8 cellular contexts compared by ENCODE assay signal in genomic region chr6:27213091-27213517, GRCh38. TPM values are rescaled to one million over a fixed set of nuclear protein-coding genes. Genes with fewer than 3 reads are reported as not detected.
DNase-seq lines count a peak whose midpoint lies in the region; ATAC-seq and TF ChIP-seq lines count a peak whose summit lies in the region.
"Not testable (repeated sequence)": the region's sequence is repeated elsewhere in the genome, so short reads cannot be mapped to it uniquely, and the experiment has no call there.
"Had no signal": no experiment of that assay in that cellular context is flagged by ENCODE, and none has a peak within 500 bp of the region (broad histone marks: within the 10 kb centered on the region; RNA-seq: fewer than 3 reads in every experiment).

No MANE protein-coding gene starts in this region.

- H3K4me1 ChIP-seq in H9 (ENCODE audit: insufficient read depth, low read length); HUES64 (ENCODE audit: insufficient read depth, low read length); neural progenitor cell: not testable (repeated sequence)

- H3T11ph ChIP-seq in H9 (ENCODE audit: low read length): not testable (repeated sequence)

- H3K9ac ChIP-seq in H9 (ENCODE audit: extremely low read depth, insufficient read length, low read length); HUES64 (ENCODE audit: low read depth, low read length); neural progenitor cell: not testable (repeated sequence)

- DNase-seq in DMS 273 (lab: John Stamatoyannopoulos, UW; ENCODE audit: unreplicated experiment) (peak; percentile 75), SK-MEL-5 (ENCODE audit: low read depth, low spot score) (peak; percentile 79), erythroblast (lab: John Stamatoyannopoulos, UW) (peak; percentile 5 to 8)
- not testable (repeated sequence) for DNase-seq in H9; activated naive CD8-positive, alpha-beta T cell treated with anti-CD3 and anti-CD28 coated beads, Interleukin-2, amount 50 U/mL, for 24 hours; neural progenitor cell (ENCODE audit: low spot score)

- H2AFZ ChIP-seq in H9 (ENCODE audit: low read length); neural progenitor cell (replicated peaks): not testable (repeated sequence)

- H3K4ac ChIP-seq in H9 (ENCODE audit: low read depth, low read length): not testable (repeated sequence)

- H3K36me3 ChIP-seq in HUES64 (ENCODE audit: insufficient read depth, low read length); neural progenitor cell: not testable (repeated sequence)

- H3K23ac ChIP-seq in H9 (ENCODE audit: insufficient read length, low read depth, low read length): not testable (repeated sequence)

- not testable (repeated sequence) for H3K27ac Mint-ChIP-seq in H9; activated naive CD8-positive, alpha-beta T cell treated with anti-CD3 and anti-CD28 coated beads, Interleukin-2, amount 50 U/mL, for 24 hours; neural progenitor cell

- H2AK5ac ChIP-seq in H9 (ENCODE audit: insufficient read length, low read length): not testable (repeated sequence)

- not testable (repeated sequence) for H3K56ac ChIP-seq in H9 (ENCODE audit: insufficient read length, low read depth, low read length)

- H3K4me3 ChIP-seq in HUES64 (ENCODE audit: low read length): peak overlapping the region; percentile 59; the same call in 1 of the 2 replicates
- H3K4me3 ChIP-seq in neural progenitor cell: not testable (repeated sequence)

- TF ChIP-seq POLR2A in erythroblast (IDR thresholded peaks at IDR 0.05; ENCODE audit: low read length): not testable (repeated sequence)

- not testable (repeated sequence) for H2BK120ac ChIP-seq in H9 (ENCODE audit: low read depth, low read length, poor library complexity, severe bottlenecking)

- no CpG with 5 or more reads among the region's 15 CpGs for WGBS in H9 (ENCODE audit: extremely low coverage, insufficient read length, low lambda C conversion rate)
- 92% methylated on average over 14 of the region's 15 CpGs for WGBS in HUES64

- not testable (repeated sequence) for H3K18ac ChIP-seq in H9 (ENCODE audit: insufficient read length, low read depth, low read length)

- H3K23me2 ChIP-seq in H9 (ENCODE audit: insufficient read length, low read depth, low read length, poor library complexity, severe bottlenecking): not testable (repeated sequence)

- H3K79me2 ChIP-seq in H9 (ENCODE audit: insufficient read depth, low read length); neural progenitor cell (ENCODE audit: low read depth): not testable (repeated sequence)

- H3K36me3 Mint-ChIP-seq in H9 (ENCODE audit: insufficient read depth in 1 of 3, low read depth in 3 of 3); activated naive CD8-positive, alpha-beta T cell treated with anti-CD3 and anti-CD28 coated beads, Interleukin-2, amount 50 U/mL, for 24 hours (ENCODE audit: low read depth); neural progenitor cell: not testable (repeated sequence)

- not testable (repeated sequence) for H2BK20ac ChIP-seq in H9 (ENCODE audit: low read depth, low read length, poor library complexity, severe bottlenecking)

- not testable (repeated sequence) for H3K4me2 ChIP-seq in H9 (ENCODE audit: insufficient read depth, insufficient read length, low read length); neural progenitor cell

- H3K4me3 Mint-ChIP-seq in H9: peak overlapping the region; percentile 94
- H3K4me3 Mint-ChIP-seq in activated naive CD8-positive, alpha-beta T cell treated with anti-CD3 and anti-CD28 coated beads, Interleukin-2, amount 50 U/mL, for 24 hours: peak overlapping the region; percentile 11
- H3K4me3 Mint-ChIP-seq in neural progenitor cell: peak overlapping the region; percentile 94

- not testable (repeated sequence) for H3K4me1 Mint-ChIP-seq in H9; activated naive CD8-positive, alpha-beta T cell treated with anti-CD3 and anti-CD28 coated beads, Interleukin-2, amount 50 U/mL, for 24 hours; neural progenitor cell

- not testable (repeated sequence) for H4K8ac ChIP-seq in H9 (replicated peaks; ENCODE audit: insufficient read length, low read depth, low read length)

- not testable (repeated sequence) for H3K9me3 ChIP-seq in H9 (ENCODE audit: control insufficient read depth, low read depth, low read length); HUES64 (ENCODE audit: insufficient read depth, low read depth, low read length); neural progenitor cell (ENCODE audit: low read depth)

- not testable (repeated sequence) for H2BK15ac ChIP-seq in H9 (ENCODE audit: low read depth, low read length)

- TF ChIP-seq CTCF in H9 (conservative IDR thresholded peaks at IDR 0.05) (peak; percentile 39; the same call in 1 of the 3 replicates), neural progenitor cell (IDR thresholded peaks at IDR 0.05) (peak; percentile 20)

- not testable (repeated sequence) for H4K20me1 ChIP-seq in H9 (ENCODE audit: control insufficient read depth, insufficient read depth, insufficient read length); neural progenitor cell (ENCODE audit: low read depth)

- peaks cover 17% of the 10 kb centered on the region for H3F3A ChIP-seq in neural progenitor cell (ENCODE audit: low read depth)

- not testable (repeated sequence) for H4K91ac ChIP-seq in H9 (ENCODE audit: insufficient read length, low read depth, low read length)

- H3K9me3 Mint-ChIP-seq in H9; activated naive CD8-positive, alpha-beta T cell treated with anti-CD3 and anti-CD28 coated beads, Interleukin-2, amount 50 U/mL, for 24 hours: not testable (repeated sequence)
- H3K9me3 Mint-ChIP-seq in neural progenitor cell: peaks cover 10% of the 10 kb centered on the region

- not testable (repeated sequence) for H3K79me1 ChIP-seq in H9 (ENCODE audit: insufficient read depth, low read depth, low read length, poor library complexity, severe bottlenecking)

- not testable (repeated sequence) for H3K27me3 Mint-ChIP-seq in H9 (ENCODE audit: low read depth)
- H3K27me3 Mint-ChIP-seq in activated naive CD8-positive, alpha-beta T cell treated with anti-CD3 and anti-CD28 coated beads, Interleukin-2, amount 50 U/mL, for 24 hours: peaks cover 53% of the 10 kb centered on the region
- H3K27me3 Mint-ChIP-seq in neural progenitor cell (ENCODE audit: insufficient read depth, low read depth): peaks cover 25% of the 10 kb centered on the region

- H2BK5ac ChIP-seq in H9 (ENCODE audit: insufficient read length, low read length): not testable (repeated sequence)

- ATAC-seq in activated naive CD8-positive, alpha-beta T cell treated with anti-CD3 and anti-CD28 coated beads, Interleukin-2, amount 50 U/mL, for 24 hours: not testable (repeated sequence)

- H3K27ac ChIP-seq in H9 (ENCODE audit: insufficient read length, low read depth, low read length); HUES64 (ENCODE audit: low read depth, low read length); neural progenitor cell: not testable (repeated sequence)

- not testable (repeated sequence) for H4K5ac ChIP-seq in H9 (ENCODE audit: insufficient read length, low read depth, low read length)

- H2BK12ac ChIP-seq in H9 (ENCODE audit: insufficient read length, low read depth, low read length): not testable (repeated sequence)

- not testable (repeated sequence) for H3K27me3 ChIP-seq in H9 (ENCODE audit: insufficient read depth, low read length); HUES64 (ENCODE audit: insufficient read depth, low read length)
- H3K27me3 ChIP-seq in neural progenitor cell: peaks cover 11% of the 10 kb centered on the region

- H3K14ac ChIP-seq in H9 (ENCODE audit: insufficient read depth, low read length): not testable (repeated sequence)

- in situ Hi-C loops in SK-MEL-5 (cut with HindIII; ENCODE audit: low pct_unique_long_range_greater_than_20kb, low sequenced_read_pairs): not testable (repeated sequence)

RNA-seq across cellular contexts. Expression of gene PRSS16, which starts 34.4 kb away (rescaled TPM):
- total RNA-seq in H9 (2021) (14.8 and 17.7 TPM in 2 replicates), neural progenitor cell (ENCODE audit: low replicate concordance) (4.3 and 7.2 TPM in 2 replicates)
- 8.0 TPM for polyA plus RNA-seq in HUES64 (2013, experiment 1 of 2)
- 8.5 TPM for polyA plus RNA-seq in HUES64 (2013, experiment 2 of 2)
- total RNA-seq in SK-MEL-5 (2014; rRNA removed; shearing (Covaris generic)): 4.9 and 5.2 TPM in 2 replicates
- 8.9 and 14.3 TPM in 2 replicates for polyA plus RNA-seq in SK-MEL-5 (2015; cell fraction: cytosol; rRNA removed)
- polyA plus RNA-seq in SK-MEL-5 (2015; cell fraction: nucleus; rRNA removed): 14.2 and 30.3 TPM in 2 replicates
- total RNA-seq: IMR-90 had no signal

Comparison
In these comparisons a context has a peak if more than half of its experiments do, and no peak if none do; other contexts are left out.
1. H3K4me3 Mint-ChIP-seq: peak in every context shown above with its lines; median percentile 94 in H9; 94 in neural progenitor cell; 11 in activated naive CD8-positive, alpha-beta T cell treated with anti-CD3 and anti-CD28 coated beads, Interleukin-2, amount 50 U/mL, for 24 hours.